8 cellular contexts compared by ENCODE assay signal in genomic region chr6:46011241-46012085, GRCh38. TPM values are rescaled to one million over a fixed set of nuclear protein-coding genes. Genes with fewer than 3 reads are reported as not detected.
DNase-seq lines count a peak whose midpoint lies in the region; ATAC-seq, FAIRE-seq and TF ChIP-seq lines count a peak whose summit lies in the region.

No MANE protein-coding gene starts in this region.

- H3K4me3 ChIP-seq in right atrium auricular region (no peak overlapping the region), ascending aorta (no peak overlapping the region)

- DNase-seq in GM19238 (ENCODE audit: insufficient read length, low spot score): peak; percentile 74
- DNase-seq in activated CD4-positive, alpha-beta T cell treated with anti-CD3 and anti-CD28 coated beads, Interleukin-2, amount 50 U/mL, for 48 hours: peak; percentile 56 to 63
- DNase-seq in right atrium auricular region (ENCODE audit: low spot score): no peak
- peak; percentile 67 for DNase-seq in stimulated activated CD8-positive, alpha-beta memory T cell treated with anti-CD3 and anti-CD28 coated beads, Interleukin-4, amount 100 ng/mL, for 48 hours
- no peak for DNase-seq in D721Med (ENCODE audit: insufficient read length, low spot score)
- DNase-seq in DMS153 treated with DMSO at 0.1 percent for 48 hours (lab: John Stamatoyannopoulos, UW; ENCODE audit: unreplicated experiment): no peak
- no peak for DNase-seq in ascending aorta (ENCODE audit: low spot score in 2 of 2)

- FAIRE-seq in D721Med (lab: Jason Lieb, UNC): no peak

- intact Hi-C loops in ascending aorta (cut with DNase I): no loop called here

- H3K9me3 ChIP-seq in right atrium auricular region (no peaks in the 10 kb centered on the region), ascending aorta (no peaks in the 10 kb centered on the region)

- TF ChIP-seq CTCF in right atrium auricular region (IDR thresholded peaks at IDR 0.05): no peak
- TF ChIP-seq CTCF in D721Med (IDR thresholded peaks at IDR 0.05; ENCODE audit: insufficient read depth, missing control alignments): no peak
- TF ChIP-seq CTCF in ascending aorta (IDR thresholded peaks at IDR 0.05): no peak

- peak; percentile 99 for ATAC-seq in HG03139 (IDR thresholded peaks at IDR 0.05; ENCODE audit: unreplicated experiment)

- H3K4me1 ChIP-seq in right atrium auricular region (peaks cover 0 to 60% of the 10 kb centered on the region in 2 donors), ascending aorta (peaks cover 4 to 8% of the 10 kb centered on the region in 2 donors)

- H3K27ac ChIP-seq in right atrium auricular region: peak overlapping the region; percentile 91 to 94
- no peak overlapping the region for H3K27ac ChIP-seq in ascending aorta

- H3K27me3 ChIP-seq in right atrium auricular region (no peaks in the 10 kb centered on the region), ascending aorta (peaks cover 9% of the 10 kb centered on the region)

- H3K36me3 ChIP-seq in right atrium auricular region (no peaks in the 10 kb centered on the region), ascending aorta (no peaks in the 10 kb centered on the region)

RNA-seq across cellular contexts. Expression of gene CLIC5, which starts 4.2 kb away (rescaled TPM):
- total RNA-seq in right atrium auricular region (100 to 1,000 TPM in 1 of 2 donors, 10 to 100 TPM in 1; 99.8 to 114 TPM), ascending aorta (7.6 TPM)

Comparison
In these comparisons a context has a peak if more than half of its experiments do, and no peak if none do; other contexts are left out.
1. DNase-seq: peak in GM19238 (single experiment), activated CD4-positive, alpha-beta T cell treated with anti-CD3 and anti-CD28 coated beads, Interleukin-2, amount 50 U/mL, for 48 hours (2 of 2) and stimulated activated CD8-positive, alpha-beta memory T cell treated with anti-CD3 and anti-CD28 coated beads, Interleukin-4, amount 100 ng/mL, for 48 hours (single experiment); none in right atrium auricular region (single experiment), D721Med (single experiment), DMS153 treated with DMSO at 0.1 percent for 48 hours (single experiment) and ascending aorta (0 of 2).
2. H3K27ac ChIP-seq: peak in right atrium auricular region (2 of 2); none in ascending aorta (0 of 2).
3. RNA of gene CLIC5, which starts 4.2 kb away (total RNA-seq): 99.8 to 114 TPM in right atrium auricular region; 7.6 TPM in ascending aorta (single experiment); every median in the first group is over 10 times any median in the second.